In the genomic region with DNA sequence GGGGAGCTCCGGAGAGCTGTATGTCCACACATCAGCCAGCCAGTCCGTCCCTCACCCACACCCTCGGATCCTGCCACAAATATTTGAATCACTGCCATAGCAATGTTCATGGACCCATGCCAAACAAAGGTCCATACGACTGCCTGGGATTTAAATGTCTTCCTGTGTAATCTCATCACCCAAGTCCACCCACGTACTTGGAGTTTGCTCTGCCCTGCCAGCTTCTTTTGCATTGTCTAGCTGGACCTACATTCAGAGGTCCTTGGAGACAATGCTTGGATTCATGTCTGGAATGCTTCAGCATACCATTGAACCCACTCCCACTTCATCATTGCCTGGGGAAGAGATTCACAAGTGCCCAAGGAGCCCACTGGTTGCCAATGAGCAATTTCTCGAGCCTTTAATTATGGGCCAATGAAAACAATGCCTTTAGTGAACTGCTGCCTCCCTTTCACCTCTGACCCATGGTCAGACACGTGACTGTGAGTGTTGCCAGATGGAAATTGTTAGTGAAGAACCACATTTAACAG, we compare ENCODE assay signal across 11 cellular contexts.
DNase-seq lines count a peak whose midpoint lies in the region; ATAC-seq and TF ChIP-seq lines count a peak whose summit lies in the region.
"Had no signal": no experiment of that assay in that cellular context is flagged by ENCODE, and none has a peak within 500 bp of the region (broad histone marks: within the 10 kb centered on the region; RNA-seq: fewer than 3 reads in every experiment).

No MANE protein-coding gene starts in this region.

- H3K27ac ChIP-seq in SJCRH30 = no peak overlapping the region; the same call in 1 of the 2 replicates
- no peak overlapping the region for H3K27ac ChIP-seq in CD8-positive, alpha-beta memory T cell (ENCODE audit: low read depth, low read length)
- H3K27ac ChIP-seq in CD8-positive, alpha-beta T cell (ENCODE audit: low read depth, low read length) = no peak overlapping the region
- H3K27ac ChIP-seq: dorsolateral prefrontal cortex had no signal

- CTCF ChIA-PET in Calu3 (lab: Charles Lee) = interaction anchor here (0.7 to 1.0 kb wide), 2 partner anchors 90 to 92 kb away, joined by 3 to 4 read pairs; a partner anchor contains a TSS
- CTCF ChIA-PET in CD8-positive, alpha-beta memory T cell (lab: Charles Lee) = no interaction called here
- CTCF ChIA-PET in CD8-positive, alpha-beta T cell (lab: Charles Lee) = no interaction called here

- POLR2A ChIA-PET in CD8-positive, alpha-beta memory T cell (lab: Charles Lee) = no interaction called here
- POLR2A ChIA-PET in CD8-positive, alpha-beta T cell (lab: Charles Lee) = no interaction called here

- DNase-seq in Calu3 (peak; percentile 72), SJCRH30 (peak; percentile 49 to 58), fibroblast of mammary gland (ENCODE audit: low read depth) (peak; percentile 98), osteocyte (ENCODE audit: extremely low spot score, unreplicated experiment) (peak; percentile 85), NCI-H1092 treated with DMSO at 0.1 percent for 48 hours (lab: John Stamatoyannopoulos, UW) (no peak), erythroblast (lab: John Stamatoyannopoulos, UW) (no peak)
- DNase-seq in CD8-positive, alpha-beta memory T cell = no peak
- DNase-seq in CD8-positive, alpha-beta T cell = no peak
- DNase-seq: activated CD8-positive, alpha-beta memory T cell treated with anti-CD3 and anti-CD28 coated beads, Interleukin-2, amount 50 U/mL, for 48 hours; dorsolateral prefrontal cortex; NCI-H1048 had no signal

- TF ChIP-seq CTCF in Calu3 (IDR thresholded peaks at IDR 0.05; ENCODE audit: unreplicated experiment) (no peak), fibroblast of mammary gland (conservative IDR thresholded peaks at IDR 0.05; ENCODE audit: control insufficient read depth, insufficient read depth, low read depth, low read length) (no peak), osteocyte (IDR thresholded peaks at IDR 0.05) (no peak)
- TF ChIP-seq CTCF in CD8-positive, alpha-beta T cell (IDR thresholded peaks at IDR 0.05) = no peak

- intact Hi-C loops in Calu3 (cut with micrococcal nuclease; ENCODE audit: unreplicated experiment) = loop anchor here (5.0 kb wide), 1 partner anchor 51 kb away; no protein-coding TSS in a partner anchor
- intact Hi-C loops in CD8-positive, alpha-beta T cell (cut with DNase I, micrococcal nuclease) = no loop called here

- no peaks in the 10 kb centered on the region for H3K36me3 ChIP-seq in SJCRH30
- H3K36me3 ChIP-seq in CD8-positive, alpha-beta memory T cell (ENCODE audit: insufficient read depth, low read length) = no peaks in the 10 kb centered on the region
- H3K36me3 ChIP-seq in CD8-positive, alpha-beta T cell (ENCODE audit: insufficient read depth, low read length) = no peaks in the 10 kb centered on the region

- H3K27me3 Mint-ChIP-seq in Calu3 (ENCODE audit: unreplicated experiment) (no peaks in the 10 kb centered on the region), osteocyte (ENCODE audit: unreplicated experiment) (no peaks in the 10 kb centered on the region)
- no peaks in the 10 kb centered on the region for H3K27me3 Mint-ChIP-seq in CD8-positive, alpha-beta memory T cell
- no peaks in the 10 kb centered on the region for H3K27me3 Mint-ChIP-seq in CD8-positive, alpha-beta T cell (ENCODE audit: low read depth)

- H3K27me3 ChIP-seq in SJCRH30 = no peaks in the 10 kb centered on the region
- no peaks in the 10 kb centered on the region for H3K27me3 ChIP-seq in CD8-positive, alpha-beta memory T cell (ENCODE audit: insufficient read depth, low read length, poor library complexity, severe bottlenecking)
- no peaks in the 10 kb centered on the region for H3K27me3 ChIP-seq in CD8-positive, alpha-beta T cell (ENCODE audit: insufficient read depth, low read length)
- H3K27me3 ChIP-seq: dorsolateral prefrontal cortex had no signal

- BruUV-seq in Calu3 (replicated peaks; lab: Mats Ljungman, UMichigan) = no TSS peak

- H3K36me3 Mint-ChIP-seq in Calu3 (ENCODE audit: insufficient read depth, unreplicated experiment) = no peaks in the 10 kb centered on the region
- no peaks in the 10 kb centered on the region for H3K36me3 Mint-ChIP-seq in osteocyte (ENCODE audit: unreplicated experiment)
- H3K36me3 Mint-ChIP-seq in CD8-positive, alpha-beta memory T cell = no peaks in the 10 kb centered on the region
- no peaks in the 10 kb centered on the region for H3K36me3 Mint-ChIP-seq in CD8-positive, alpha-beta T cell

- peak overlapping the region; percentile 54 for H3K27ac Mint-ChIP-seq in Calu3 (ENCODE audit: unreplicated experiment)
- peak overlapping the region; percentile 88 for H3K27ac Mint-ChIP-seq in osteocyte (ENCODE audit: unreplicated experiment)
- H3K27ac Mint-ChIP-seq in CD8-positive, alpha-beta memory T cell = no peak overlapping the region
- no peak overlapping the region for H3K27ac Mint-ChIP-seq in CD8-positive, alpha-beta T cell

- no peaks in the 10 kb centered on the region for H3K9me3 Mint-ChIP-seq in Calu3 (ENCODE audit: low read depth, unreplicated experiment)
- H3K9me3 Mint-ChIP-seq in osteocyte (ENCODE audit: unreplicated experiment) = no peaks in the 10 kb centered on the region
- H3K9me3 Mint-ChIP-seq in CD8-positive, alpha-beta memory T cell = no peaks in the 10 kb centered on the region
- H3K9me3 Mint-ChIP-seq in CD8-positive, alpha-beta T cell = no peaks in the 10 kb centered on the region

- 0 out of 2 replicates have a peak, but pooled peaks cover 3% of the 10 kb centered on the region for H3K9me3 ChIP-seq in SJCRH30 (replicated peaks)
- no peaks in the 10 kb centered on the region for H3K9me3 ChIP-seq in CD8-positive, alpha-beta memory T cell (ENCODE audit: low read length)
- H3K9me3 ChIP-seq in CD8-positive, alpha-beta T cell (ENCODE audit: low read length) = no peaks in the 10 kb centered on the region

- H3K4me3 Mint-ChIP-seq in Calu3 (ENCODE audit: low read depth, unreplicated experiment) (peak overlapping the region; percentile 0), osteocyte (ENCODE audit: unreplicated experiment) (no peak overlapping the region)
- H3K4me3 Mint-ChIP-seq in CD8-positive, alpha-beta memory T cell = no peak overlapping the region
- no peak overlapping the region for H3K4me3 Mint-ChIP-seq in CD8-positive, alpha-beta T cell

- ATAC-seq in CD8-positive, alpha-beta T cell = no peak

- no peak for TF ChIP-seq POLR2A in erythroblast (IDR thresholded peaks at IDR 0.05; ENCODE audit: low read length)

- H3K4me1 ChIP-seq in SJCRH30 = peaks cover 5% of the 10 kb centered on the region; the same call in 1 of the 2 replicates
- no peaks in the 10 kb centered on the region for H3K4me1 ChIP-seq in CD8-positive, alpha-beta memory T cell (ENCODE audit: insufficient read depth, low read length)
- no peaks in the 10 kb centered on the region for H3K4me1 ChIP-seq in CD8-positive, alpha-beta T cell (ENCODE audit: insufficient read depth, low read length)

- H3K4me1 Mint-ChIP-seq in Calu3 (ENCODE audit: low read depth, unreplicated experiment) = peaks cover 45% of the 10 kb centered on the region
- peaks cover 57% of the 10 kb centered on the region for H3K4me1 Mint-ChIP-seq in osteocyte (ENCODE audit: unreplicated experiment)
- no peaks in the 10 kb centered on the region for H3K4me1 Mint-ChIP-seq in CD8-positive, alpha-beta memory T cell
- H3K4me1 Mint-ChIP-seq in CD8-positive, alpha-beta T cell (ENCODE audit: low read depth) = no peaks in the 10 kb centered on the region

- H3K4me3 ChIP-seq in SJCRH30 (no peak overlapping the region), fibroblast of mammary gland (ENCODE audit: control insufficient read depth, low read depth, low read length) (no peak overlapping the region)
- H3K4me3 ChIP-seq in CD8-positive, alpha-beta memory T cell (ENCODE audit: low read length) = no peak overlapping the region
- no peak overlapping the region for H3K4me3 ChIP-seq in CD8-positive, alpha-beta T cell (ENCODE audit: low read depth, low read length)
- H3K4me3 ChIP-seq: dorsolateral prefrontal cortex had no signal

Comparison
In these comparisons a context has a peak if more than half of its experiments do, and no peak if none do; other contexts are left out.
1. DNase-seq: peak in Calu3 (single experiment), SJCRH30 (2 of 2), fibroblast of mammary gland (single experiment) and osteocyte (single experiment); none in NCI-H1092 treated with DMSO at 0.1 percent for 48 hours (single experiment), erythroblast (0 of 2), CD8-positive, alpha-beta memory T cell (0 of 5) and CD8-positive, alpha-beta T cell (0 of 7).
2. H3K27ac Mint-ChIP-seq: peak in Calu3 (single experiment) and osteocyte (single experiment); none in CD8-positive, alpha-beta memory T cell (0 of 8) and CD8-positive, alpha-beta T cell (single experiment).